14 cellular contexts compared by ENCODE assay signal in the genomic region with DNA sequence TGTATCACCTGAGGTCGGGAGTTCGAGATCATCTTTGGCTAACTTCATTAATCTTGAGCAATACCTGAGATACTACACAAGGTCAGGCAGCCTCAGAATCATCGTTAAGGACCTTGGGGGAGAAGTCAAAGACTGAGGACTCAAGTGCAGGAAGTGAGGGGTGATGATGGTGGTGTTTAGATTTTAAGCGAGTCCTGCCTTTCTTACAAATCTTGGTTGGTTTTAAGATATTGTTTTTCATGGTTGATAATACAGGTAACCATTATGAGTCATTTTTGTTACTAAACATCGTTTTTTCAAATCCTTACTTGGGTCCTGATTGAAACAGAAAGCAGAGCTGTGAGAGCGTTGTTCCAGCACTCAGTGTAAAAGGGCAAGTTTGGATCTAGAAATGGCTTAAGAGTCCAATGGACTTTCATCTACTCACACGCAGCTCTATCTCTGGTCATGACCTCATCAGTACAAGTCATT. TPM values are rescaled to one million over a fixed set of nuclear protein-coding genes. Genes with fewer than 3 reads are reported as not detected.
DNase-seq lines count a peak whose midpoint lies in the region; ATAC-seq and TF ChIP-seq lines count a peak whose summit lies in the region.
"Had no signal": no experiment of that assay in that cellular context is flagged by ENCODE, and none has a peak within 500 bp of the region (broad histone marks: within the 10 kb centered on the region; RNA-seq: fewer than 3 reads in every experiment).

No MANE protein-coding gene starts in this region.

- ATAC-seq in activated CD8-positive, alpha-beta memory T cell treated with anti-CD3 and anti-CD28 coated beads, Interleukin-2, amount 10 ng/mL, durations not matched to agents 7 days and 5 days, result peak; percentile 20
- ATAC-seq in HG02798 (IDR thresholded peaks at IDR 0.05; ENCODE audit: poor library complexity, unreplicated experiment), result peak; percentile 20
- peak; percentile 40 for ATAC-seq in stimulated activated effector memory CD8-positive, alpha-beta T cell treated with anti-CD3 and anti-CD28 coated beads, Interleukin-12 subunit alpha, Interleukin-12 subunit beta, amount 100 ng/mL, for 72 hours
- ATAC-seq: HepG2 had no signal

- H3K36me3 Mint-ChIP-seq in activated CD8-positive, alpha-beta memory T cell treated with anti-CD3 and anti-CD28 coated beads, Interleukin-2, amount 10 ng/mL, durations not matched to agents 7 days and 5 days, result peaks cover 82% of the 10 kb centered on the region
- peaks cover 85% of the 10 kb centered on the region for H3K36me3 Mint-ChIP-seq in activated CD4-positive, alpha-beta memory T cell treated with anti-CD3 and anti-CD28 coated beads, Interleukin-2, amount 10 ng/mL, durations not matched to agents 7 days and 5 days (ENCODE audit: low read depth)
- H3K36me3 Mint-ChIP-seq in stimulated activated effector memory CD8-positive, alpha-beta T cell treated with anti-CD3 and anti-CD28 coated beads, Interleukin-12 subunit alpha, Interleukin-12 subunit beta, amount 100 ng/mL, for 72 hours, result peaks cover 98% of the 10 kb centered on the region
- no peaks in the 10 kb centered on the region for H3K36me3 Mint-ChIP-seq in nephron progenitor cell (ENCODE audit: low read depth)

- no peaks in the 10 kb centered on the region for H3K27me3 Mint-ChIP-seq in activated CD8-positive, alpha-beta memory T cell treated with anti-CD3 and anti-CD28 coated beads, Interleukin-2, amount 10 ng/mL, durations not matched to agents 7 days and 5 days
- no peaks in the 10 kb centered on the region for H3K27me3 Mint-ChIP-seq in activated CD4-positive, alpha-beta memory T cell treated with anti-CD3 and anti-CD28 coated beads, Interleukin-2, amount 10 ng/mL, durations not matched to agents 7 days and 5 days
- H3K27me3 Mint-ChIP-seq in nephron progenitor cell (ENCODE audit: low read depth, poor library complexity), result peaks cover 37% of the 10 kb centered on the region

- H3K4me1 Mint-ChIP-seq in activated CD8-positive, alpha-beta memory T cell treated with anti-CD3 and anti-CD28 coated beads, Interleukin-2, amount 10 ng/mL, durations not matched to agents 7 days and 5 days, result peaks cover 70% of the 10 kb centered on the region
- H3K4me1 Mint-ChIP-seq in activated CD4-positive, alpha-beta memory T cell treated with anti-CD3 and anti-CD28 coated beads, Interleukin-2, amount 10 ng/mL, durations not matched to agents 7 days and 5 days, result peaks cover 67% of the 10 kb centered on the region
- H3K4me1 Mint-ChIP-seq in stimulated activated effector memory CD8-positive, alpha-beta T cell treated with anti-CD3 and anti-CD28 coated beads, Interleukin-12 subunit alpha, Interleukin-12 subunit beta, amount 100 ng/mL, for 72 hours, result peaks cover 81% of the 10 kb centered on the region
- peaks cover 48% of the 10 kb centered on the region for H3K4me1 Mint-ChIP-seq in nephron progenitor cell

- peak overlapping the region; percentile 93 for H3K27ac Mint-ChIP-seq in activated CD8-positive, alpha-beta memory T cell treated with anti-CD3 and anti-CD28 coated beads, Interleukin-2, amount 10 ng/mL, durations not matched to agents 7 days and 5 days
- peak overlapping the region; percentile 92 for H3K27ac Mint-ChIP-seq in activated CD4-positive, alpha-beta memory T cell treated with anti-CD3 and anti-CD28 coated beads, Interleukin-2, amount 10 ng/mL, durations not matched to agents 7 days and 5 days
- H3K27ac Mint-ChIP-seq in stimulated activated effector memory CD8-positive, alpha-beta T cell treated with anti-CD3 and anti-CD28 coated beads, Interleukin-12 subunit alpha, Interleukin-12 subunit beta, amount 100 ng/mL, for 72 hours, result peak overlapping the region; percentile 97
- H3K27ac Mint-ChIP-seq in nephron progenitor cell, result no peak overlapping the region

- TF ChIP-seq CTCF in nephron progenitor cell (IDR thresholded peaks at IDR 0.05), result no peak

- peak overlapping the region; percentile 91 for H3K4me3 Mint-ChIP-seq in activated CD8-positive, alpha-beta memory T cell treated with anti-CD3 and anti-CD28 coated beads, Interleukin-2, amount 10 ng/mL, durations not matched to agents 7 days and 5 days
- peak overlapping the region; percentile 92 for H3K4me3 Mint-ChIP-seq in activated CD4-positive, alpha-beta memory T cell treated with anti-CD3 and anti-CD28 coated beads, Interleukin-2, amount 10 ng/mL, durations not matched to agents 7 days and 5 days
- H3K4me3 Mint-ChIP-seq in stimulated activated effector memory CD8-positive, alpha-beta T cell treated with anti-CD3 and anti-CD28 coated beads, Interleukin-12 subunit alpha, Interleukin-12 subunit beta, amount 100 ng/mL, for 72 hours, result peak overlapping the region; percentile 92
- no peak overlapping the region for H3K4me3 Mint-ChIP-seq in nephron progenitor cell

- DNase-seq in activated CD8-positive, alpha-beta memory T cell treated with anti-CD3 and anti-CD28 coated beads, Interleukin-2, amount 10 ng/mL, durations not matched to agents 7 days and 5 days, result peak; percentile 55
- DNase-seq in activated CD8-positive, alpha-beta memory T cell treated with anti-CD3 and anti-CD28 coated beads for 24 hours, result no peak
- no peak for DNase-seq in activated CD4-positive, alpha-beta memory T cell treated with anti-CD3 and anti-CD28 coated beads, Interleukin-2, amount 10 ng/mL, durations not matched to agents 7 days and 5 days
- peak in 1 of 2 donors; percentile 68 for DNase-seq in stimulated activated effector memory CD8-positive, alpha-beta T cell treated with anti-CD3 and anti-CD28 coated beads, Interleukin-12 subunit alpha, Interleukin-12 subunit beta, amount 100 ng/mL, for 72 hours (ENCODE audit: low spot score in 2 of 2)
- no peak for DNase-seq in nephron progenitor cell
- no peak for DNase-seq in cerebellar nuclear complex (lab: John Stamatoyannopoulos, UW)
- no peak for DNase-seq in NCI-H2171 treated with DMSO at 0.1 percent for 48 hours (lab: John Stamatoyannopoulos, UW)
- DNase-seq: glutamatergic neuron, NCI-H1930, retina, uterus had no signal

- H3K9me3 Mint-ChIP-seq in activated CD8-positive, alpha-beta memory T cell treated with anti-CD3 and anti-CD28 coated beads, Interleukin-2, amount 10 ng/mL, durations not matched to agents 7 days and 5 days (ENCODE audit: low read depth), result no peaks in the 10 kb centered on the region
- no peaks in the 10 kb centered on the region for H3K9me3 Mint-ChIP-seq in activated CD4-positive, alpha-beta memory T cell treated with anti-CD3 and anti-CD28 coated beads, Interleukin-2, amount 10 ng/mL, durations not matched to agents 7 days and 5 days
- H3K9me3 Mint-ChIP-seq in stimulated activated effector memory CD8-positive, alpha-beta T cell treated with anti-CD3 and anti-CD28 coated beads, Interleukin-12 subunit alpha, Interleukin-12 subunit beta, amount 100 ng/mL, for 72 hours, result no peaks in the 10 kb centered on the region
- no peaks in the 10 kb centered on the region for H3K9me3 Mint-ChIP-seq in nephron progenitor cell

- CTCF ChIA-PET in activated CD8-positive, alpha-beta memory T cell treated with anti-CD3 and anti-CD28 coated beads, Interleukin-2, amount 10 ng/mL, durations not matched to agents 7 days and 5 days (lab: Charles Lee), result interaction anchor here (1.9 to 10.0 kb wide), 6 partner anchors 9 to 139 kb away, joined by 5 to 436 read pairs (median 58); no protein-coding TSS in a partner anchor
- CTCF ChIA-PET in activated CD4-positive, alpha-beta memory T cell treated with anti-CD3 and anti-CD28 coated beads, Interleukin-2, amount 10 ng/mL, durations not matched to agents 7 days and 5 days (lab: Charles Lee), result interaction anchor here (1.1 to 12.8 kb wide), 7 partner anchors 8 to 131 kb away, joined by 4 to 731 read pairs (median 7); a partner anchor contains a TSS

- POLR2A ChIA-PET in activated CD4-positive, alpha-beta memory T cell treated with anti-CD3 and anti-CD28 coated beads, Interleukin-2, amount 10 ng/mL, durations not matched to agents 7 days and 5 days (lab: Charles Lee), result interaction anchor here (0.8 to 12.0 kb wide), 16 partner anchors 7 to 131 kb away, joined by 3 to 1063 read pairs (median 4); a partner anchor contains a TSS

RNA-seq across cellular contexts. Expression of a gene that starts 4.1 kb away (rescaled TPM):
- 100 to 1,000 TPM; 143 to 202 TPM for total RNA-seq in activated CD8-positive, alpha-beta memory T cell treated with anti-CD3 and anti-CD28 coated beads, Interleukin-2, amount 10 ng/mL, durations not matched to agents 7 days and 5 days
- total RNA-seq in activated CD4-positive, alpha-beta memory T cell treated with anti-CD3 and anti-CD28 coated beads, Interleukin-2, amount 10 ng/mL, durations not matched to agents 7 days and 5 days, result 100 to 1,000 TPM; 200 to 208 TPM
- total RNA-seq: A673 had no signal
